Comparison of ENCODE assay signal across 2 cellular contexts in the genomic region with DNA sequence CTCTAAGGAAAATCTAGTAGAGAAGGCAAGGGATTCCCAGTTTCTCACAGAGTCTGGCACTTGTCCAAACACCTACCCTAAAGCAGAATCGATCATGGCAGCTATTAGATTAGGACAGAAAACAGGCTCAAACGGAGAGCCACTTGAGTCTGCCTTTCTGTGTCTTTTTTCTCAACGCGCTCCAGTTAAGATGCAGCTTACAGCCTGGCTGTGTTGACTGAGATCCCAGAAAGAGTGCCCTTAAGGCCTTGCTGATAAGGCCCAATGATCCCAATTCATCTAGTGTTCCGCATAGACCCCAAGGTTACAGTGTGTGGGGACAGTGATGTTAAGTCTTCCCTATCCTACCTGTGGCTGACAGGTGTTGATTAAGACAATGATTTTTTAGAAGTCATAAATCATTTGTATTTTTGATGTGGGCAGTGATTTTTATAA.
TF ChIP-seq lines count a peak whose summit lies in the region.

No MANE protein-coding gene starts in this region.

TF ChIP-seq in GM23338, 12 proteins besides CTCF, POLR2A, EP300 and RAD21 (continued from another document):
- TF ChIP-seq, protein P1, sequence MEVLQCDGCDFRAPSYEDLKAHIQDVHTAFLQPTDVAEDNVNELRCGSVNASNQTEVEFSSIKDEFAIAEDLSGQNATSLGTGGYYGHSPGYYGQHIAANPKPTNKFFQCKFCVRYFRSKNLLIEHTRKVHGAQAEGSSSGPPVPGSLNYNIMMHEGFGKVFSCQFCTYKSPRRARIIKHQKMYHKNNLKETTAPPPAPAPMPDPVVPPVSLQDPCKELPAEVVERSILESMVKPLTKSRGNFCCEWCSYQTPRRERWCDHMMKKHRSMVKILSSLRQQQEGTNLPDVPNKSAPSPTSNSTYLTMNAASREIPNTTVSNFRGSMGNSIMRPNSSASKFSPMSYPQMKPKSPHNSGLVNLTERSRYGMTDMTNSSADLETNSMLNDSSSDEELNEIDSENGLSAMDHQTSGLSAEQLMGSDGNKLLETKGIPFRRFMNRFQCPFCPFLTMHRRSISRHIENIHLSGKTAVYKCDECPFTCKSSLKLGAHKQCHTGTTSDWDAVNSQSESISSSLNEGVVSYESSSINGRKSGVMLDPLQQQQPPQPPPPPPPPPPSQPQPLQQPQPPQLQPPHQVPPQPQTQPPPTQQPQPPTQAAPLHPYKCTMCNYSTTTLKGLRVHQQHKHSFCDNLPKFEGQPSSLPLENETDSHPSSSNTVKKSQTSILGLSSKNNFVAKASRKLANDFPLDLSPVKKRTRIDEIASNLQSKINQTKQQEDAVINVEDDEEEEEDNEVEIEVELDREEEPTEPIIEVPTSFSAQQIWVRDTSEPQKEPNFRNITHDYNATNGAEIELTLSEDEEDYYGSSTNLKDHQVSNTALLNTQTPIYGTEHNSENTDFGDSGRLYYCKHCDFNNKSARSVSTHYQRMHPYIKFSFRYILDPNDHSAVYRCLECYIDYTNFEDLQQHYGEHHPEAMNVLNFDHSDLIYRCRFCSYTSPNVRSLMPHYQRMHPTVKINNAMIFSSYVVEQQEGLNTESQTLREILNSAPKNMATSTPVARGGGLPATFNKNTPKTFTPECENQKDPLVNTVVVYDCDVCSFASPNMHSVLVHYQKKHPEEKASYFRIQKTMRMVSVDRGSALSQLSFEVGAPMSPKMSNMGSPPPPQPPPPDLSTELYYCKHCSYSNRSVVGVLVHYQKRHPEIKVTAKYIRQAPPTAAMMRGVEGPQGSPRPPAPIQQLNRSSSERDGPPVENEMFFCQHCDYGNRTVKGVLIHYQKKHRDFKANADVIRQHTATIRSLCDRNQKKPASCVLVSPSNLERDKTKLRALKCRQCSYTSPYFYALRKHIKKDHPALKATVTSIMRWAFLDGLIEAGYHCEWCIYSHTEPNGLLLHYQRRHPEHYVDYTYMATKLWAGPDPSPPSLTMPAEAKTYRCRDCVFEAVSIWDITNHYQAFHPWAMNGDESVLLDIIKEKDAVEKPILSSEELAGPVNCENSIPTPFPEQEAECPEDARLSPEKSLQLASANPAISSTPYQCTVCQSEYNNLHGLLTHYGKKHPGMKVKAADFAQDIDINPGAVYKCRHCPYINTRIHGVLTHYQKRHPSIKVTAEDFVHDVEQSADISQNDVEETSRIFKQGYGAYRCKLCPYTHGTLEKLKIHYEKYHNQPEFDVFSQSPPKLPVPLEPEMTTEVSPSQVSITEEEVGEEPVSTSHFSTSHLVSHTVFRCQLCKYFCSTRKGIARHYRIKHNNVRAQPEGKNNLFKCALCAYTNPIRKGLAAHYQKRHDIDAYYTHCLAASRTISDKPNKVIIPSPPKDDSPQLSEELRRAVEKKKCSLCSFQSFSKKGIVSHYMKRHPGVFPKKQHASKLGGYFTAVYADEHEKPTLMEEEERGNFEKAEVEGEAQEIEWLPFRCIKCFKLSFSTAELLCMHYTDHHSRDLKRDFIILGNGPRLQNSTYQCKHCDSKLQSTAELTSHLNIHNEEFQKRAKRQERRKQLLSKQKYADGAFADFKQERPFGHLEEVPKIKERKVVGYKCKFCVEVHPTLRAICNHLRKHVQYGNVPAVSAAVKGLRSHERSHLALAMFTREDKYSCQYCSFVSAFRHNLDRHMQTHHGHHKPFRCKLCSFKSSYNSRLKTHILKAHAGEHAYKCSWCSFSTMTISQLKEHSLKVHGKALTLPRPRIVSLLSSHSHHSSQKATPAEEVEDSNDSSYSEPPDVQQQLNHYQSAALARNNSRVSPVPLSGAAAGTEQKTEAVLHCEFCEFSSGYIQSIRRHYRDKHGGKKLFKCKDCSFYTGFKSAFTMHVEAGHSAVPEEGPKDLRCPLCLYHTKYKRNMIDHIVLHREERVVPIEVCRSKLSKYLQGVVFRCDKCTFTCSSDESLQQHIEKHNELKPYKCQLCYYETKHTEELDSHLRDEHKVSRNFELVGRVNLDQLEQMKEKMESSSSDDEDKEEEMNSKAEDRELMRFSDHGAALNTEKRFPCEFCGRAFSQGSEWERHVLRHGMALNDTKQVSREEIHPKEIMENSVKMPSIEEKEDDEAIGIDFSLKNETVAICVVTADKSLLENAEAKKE (CRISPR knock-in tag; IDR thresholded peaks at IDR 0.05): no peak
- no peak for TF ChIP-seq NANOG (IDR thresholded peaks at IDR 0.05; ENCODE audit: borderline replicate concordance)
- TF ChIP-seq, protein P2, sequence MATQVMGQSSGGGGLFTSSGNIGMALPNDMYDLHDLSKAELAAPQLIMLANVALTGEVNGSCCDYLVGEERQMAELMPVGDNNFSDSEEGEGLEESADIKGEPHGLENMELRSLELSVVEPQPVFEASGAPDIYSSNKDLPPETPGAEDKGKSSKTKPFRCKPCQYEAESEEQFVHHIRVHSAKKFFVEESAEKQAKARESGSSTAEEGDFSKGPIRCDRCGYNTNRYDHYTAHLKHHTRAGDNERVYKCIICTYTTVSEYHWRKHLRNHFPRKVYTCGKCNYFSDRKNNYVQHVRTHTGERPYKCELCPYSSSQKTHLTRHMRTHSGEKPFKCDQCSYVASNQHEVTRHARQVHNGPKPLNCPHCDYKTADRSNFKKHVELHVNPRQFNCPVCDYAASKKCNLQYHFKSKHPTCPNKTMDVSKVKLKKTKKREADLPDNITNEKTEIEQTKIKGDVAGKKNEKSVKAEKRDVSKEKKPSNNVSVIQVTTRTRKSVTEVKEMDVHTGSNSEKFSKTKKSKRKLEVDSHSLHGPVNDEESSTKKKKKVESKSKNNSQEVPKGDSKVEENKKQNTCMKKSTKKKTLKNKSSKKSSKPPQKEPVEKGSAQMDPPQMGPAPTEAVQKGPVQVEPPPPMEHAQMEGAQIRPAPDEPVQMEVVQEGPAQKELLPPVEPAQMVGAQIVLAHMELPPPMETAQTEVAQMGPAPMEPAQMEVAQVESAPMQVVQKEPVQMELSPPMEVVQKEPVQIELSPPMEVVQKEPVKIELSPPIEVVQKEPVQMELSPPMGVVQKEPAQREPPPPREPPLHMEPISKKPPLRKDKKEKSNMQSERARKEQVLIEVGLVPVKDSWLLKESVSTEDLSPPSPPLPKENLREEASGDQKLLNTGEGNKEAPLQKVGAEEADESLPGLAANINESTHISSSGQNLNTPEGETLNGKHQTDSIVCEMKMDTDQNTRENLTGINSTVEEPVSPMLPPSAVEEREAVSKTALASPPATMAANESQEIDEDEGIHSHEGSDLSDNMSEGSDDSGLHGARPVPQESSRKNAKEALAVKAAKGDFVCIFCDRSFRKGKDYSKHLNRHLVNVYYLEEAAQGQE (IDR thresholded peaks at IDR 0.05; ENCODE audit: unreplicated experiment): no peak
- TF ChIP-seq EZH2phosphoT487 (IDR thresholded peaks at IDR 0.05; ENCODE audit: unreplicated experiment): no peak
- TF ChIP-seq, protein P3, sequence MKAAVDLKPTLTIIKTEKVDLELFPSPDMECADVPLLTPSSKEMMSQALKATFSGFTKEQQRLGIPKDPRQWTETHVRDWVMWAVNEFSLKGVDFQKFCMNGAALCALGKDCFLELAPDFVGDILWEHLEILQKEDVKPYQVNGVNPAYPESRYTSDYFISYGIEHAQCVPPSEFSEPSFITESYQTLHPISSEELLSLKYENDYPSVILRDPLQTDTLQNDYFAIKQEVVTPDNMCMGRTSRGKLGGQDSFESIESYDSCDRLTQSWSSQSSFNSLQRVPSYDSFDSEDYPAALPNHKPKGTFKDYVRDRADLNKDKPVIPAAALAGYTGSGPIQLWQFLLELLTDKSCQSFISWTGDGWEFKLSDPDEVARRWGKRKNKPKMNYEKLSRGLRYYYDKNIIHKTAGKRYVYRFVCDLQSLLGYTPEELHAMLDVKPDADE (IDR thresholded peaks at IDR 0.05): no peak

TF ChIP-seq in K562, 482 proteins besides CTCF, POLR2A, EP300 and RAD21 (continued from another document and continues in another):
- TF ChIP-seq, protein P4, sequence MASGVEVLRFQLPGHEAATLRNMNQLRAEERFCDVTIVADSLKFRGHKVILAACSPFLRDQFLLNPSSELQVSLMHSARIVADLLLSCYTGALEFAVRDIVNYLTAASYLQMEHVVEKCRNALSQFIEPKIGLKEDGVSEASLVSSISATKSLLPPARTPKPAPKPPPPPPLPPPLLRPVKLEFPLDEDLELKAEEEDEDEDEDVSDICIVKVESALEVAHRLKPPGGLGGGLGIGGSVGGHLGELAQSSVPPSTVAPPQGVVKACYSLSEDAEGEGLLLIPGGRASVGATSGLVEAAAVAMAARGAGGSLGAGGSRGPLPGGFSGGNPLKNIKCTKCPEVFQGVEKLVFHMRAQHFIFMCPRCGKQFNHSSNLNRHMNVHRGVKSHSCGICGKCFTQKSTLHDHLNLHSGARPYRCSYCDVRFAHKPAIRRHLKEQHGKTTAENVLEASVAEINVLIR (CRISPR knock-in tag; IDR thresholded peaks at IDR 0.05): no peak
- no peak for TF ChIP-seq NR3C1 (CRISPR knock-in tag; IDR thresholded peaks at IDR 0.05)
- TF ChIP-seq CBX1 (IDR thresholded peaks at IDR 0.05; ENCODE audit: low read depth): no peak
- no peak for TF ChIP-seq PURB (CRISPR knock-in tag; IDR thresholded peaks at IDR 0.05; ENCODE audit: low read depth)
- TF ChIP-seq CREB1 (IDR thresholded peaks at IDR 0.05): no peak
- TF ChIP-seq CREB1 (CRISPR knock-in tag; IDR thresholded peaks at IDR 0.05): no peak
- TF ChIP-seq ZNF644 (tag; IDR thresholded peaks at IDR 0.05; ENCODE audit: low read depth): no peak
- no peak for TF ChIP-seq ZNF165 (CRISPR knock-in tag; IDR thresholded peaks at IDR 0.05; ENCODE audit: borderline replicate concordance)
- TF ChIP-seq MCM2 (IDR thresholded peaks at IDR 0.05; ENCODE audit: low read depth): no peak
- TF ChIP-seq ZNF77 (CRISPR knock-in tag; IDR thresholded peaks at IDR 0.05): no peak
- TF ChIP-seq, protein P5, sequence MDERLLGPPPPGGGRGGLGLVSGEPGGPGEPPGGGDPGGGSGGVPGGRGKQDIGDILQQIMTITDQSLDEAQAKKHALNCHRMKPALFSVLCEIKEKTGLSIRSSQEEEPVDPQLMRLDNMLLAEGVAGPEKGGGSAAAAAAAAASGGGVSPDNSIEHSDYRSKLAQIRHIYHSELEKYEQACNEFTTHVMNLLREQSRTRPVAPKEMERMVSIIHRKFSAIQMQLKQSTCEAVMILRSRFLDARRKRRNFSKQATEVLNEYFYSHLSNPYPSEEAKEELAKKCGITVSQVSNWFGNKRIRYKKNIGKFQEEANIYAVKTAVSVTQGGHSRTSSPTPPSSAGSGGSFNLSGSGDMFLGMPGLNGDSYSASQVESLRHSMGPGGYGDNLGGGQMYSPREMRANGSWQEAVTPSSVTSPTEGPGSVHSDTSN (CRISPR knock-in tag; IDR thresholded peaks at IDR 0.05; ENCODE audit: low read depth): no peak
- TF ChIP-seq, protein P5 (tag; conservative IDR thresholded peaks at IDR 0.05; ENCODE audit: low read depth): peak; percentile 62
- no peak for TF ChIP-seq BCOR (IDR thresholded peaks at IDR 0.05)
- peak; percentile 47; the same call in 1 of the 2 replicates for TF ChIP-seq DPF2 (IDR thresholded peaks at IDR 0.05)
- TF ChIP-seq, protein P6, sequence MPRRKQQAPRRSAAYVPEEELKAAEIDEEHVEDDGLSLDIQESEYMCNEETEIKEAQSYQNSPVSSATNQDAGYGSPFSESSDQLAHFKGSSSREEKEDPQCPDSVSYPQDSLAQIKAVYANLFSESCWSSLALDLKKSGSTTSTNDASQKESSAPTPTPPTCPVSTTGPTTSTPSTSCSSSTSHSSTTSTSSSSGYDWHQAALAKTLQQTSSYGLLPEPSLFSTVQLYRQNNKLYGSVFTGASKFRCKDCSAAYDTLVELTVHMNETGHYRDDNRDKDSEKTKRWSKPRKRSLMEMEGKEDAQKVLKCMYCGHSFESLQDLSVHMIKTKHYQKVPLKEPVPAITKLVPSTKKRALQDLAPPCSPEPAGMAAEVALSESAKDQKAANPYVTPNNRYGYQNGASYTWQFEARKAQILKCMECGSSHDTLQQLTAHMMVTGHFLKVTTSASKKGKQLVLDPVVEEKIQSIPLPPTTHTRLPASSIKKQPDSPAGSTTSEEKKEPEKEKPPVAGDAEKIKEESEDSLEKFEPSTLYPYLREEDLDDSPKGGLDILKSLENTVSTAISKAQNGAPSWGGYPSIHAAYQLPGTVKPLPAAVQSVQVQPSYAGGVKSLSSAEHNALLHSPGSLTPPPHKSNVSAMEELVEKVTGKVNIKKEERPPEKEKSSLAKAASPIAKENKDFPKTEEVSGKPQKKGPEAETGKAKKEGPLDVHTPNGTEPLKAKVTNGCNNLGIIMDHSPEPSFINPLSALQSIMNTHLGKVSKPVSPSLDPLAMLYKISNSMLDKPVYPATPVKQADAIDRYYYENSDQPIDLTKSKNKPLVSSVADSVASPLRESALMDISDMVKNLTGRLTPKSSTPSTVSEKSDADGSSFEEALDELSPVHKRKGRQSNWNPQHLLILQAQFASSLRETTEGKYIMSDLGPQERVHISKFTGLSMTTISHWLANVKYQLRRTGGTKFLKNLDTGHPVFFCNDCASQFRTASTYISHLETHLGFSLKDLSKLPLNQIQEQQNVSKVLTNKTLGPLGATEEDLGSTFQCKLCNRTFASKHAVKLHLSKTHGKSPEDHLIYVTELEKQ (CRISPR knock-in tag; IDR thresholded peaks at IDR 0.05): no peak
- TF ChIP-seq ETV5 (CRISPR knock-in tag; IDR thresholded peaks at IDR 0.05; ENCODE audit: low read depth): no peak
- TF ChIP-seq, protein P7, sequence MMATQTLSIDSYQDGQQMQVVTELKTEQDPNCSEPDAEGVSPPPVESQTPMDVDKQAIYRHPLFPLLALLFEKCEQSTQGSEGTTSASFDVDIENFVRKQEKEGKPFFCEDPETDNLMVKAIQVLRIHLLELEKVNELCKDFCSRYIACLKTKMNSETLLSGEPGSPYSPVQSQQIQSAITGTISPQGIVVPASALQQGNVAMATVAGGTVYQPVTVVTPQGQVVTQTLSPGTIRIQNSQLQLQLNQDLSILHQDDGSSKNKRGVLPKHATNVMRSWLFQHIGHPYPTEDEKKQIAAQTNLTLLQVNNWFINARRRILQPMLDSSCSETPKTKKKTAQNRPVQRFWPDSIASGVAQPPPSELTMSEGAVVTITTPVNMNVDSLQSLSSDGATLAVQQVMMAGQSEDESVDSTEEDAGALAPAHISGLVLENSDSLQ (IDR thresholded peaks at IDR 0.05): peak; percentile 67
